Comparison of ENCODE assay signal across 8 cellular contexts in the genomic region with DNA sequence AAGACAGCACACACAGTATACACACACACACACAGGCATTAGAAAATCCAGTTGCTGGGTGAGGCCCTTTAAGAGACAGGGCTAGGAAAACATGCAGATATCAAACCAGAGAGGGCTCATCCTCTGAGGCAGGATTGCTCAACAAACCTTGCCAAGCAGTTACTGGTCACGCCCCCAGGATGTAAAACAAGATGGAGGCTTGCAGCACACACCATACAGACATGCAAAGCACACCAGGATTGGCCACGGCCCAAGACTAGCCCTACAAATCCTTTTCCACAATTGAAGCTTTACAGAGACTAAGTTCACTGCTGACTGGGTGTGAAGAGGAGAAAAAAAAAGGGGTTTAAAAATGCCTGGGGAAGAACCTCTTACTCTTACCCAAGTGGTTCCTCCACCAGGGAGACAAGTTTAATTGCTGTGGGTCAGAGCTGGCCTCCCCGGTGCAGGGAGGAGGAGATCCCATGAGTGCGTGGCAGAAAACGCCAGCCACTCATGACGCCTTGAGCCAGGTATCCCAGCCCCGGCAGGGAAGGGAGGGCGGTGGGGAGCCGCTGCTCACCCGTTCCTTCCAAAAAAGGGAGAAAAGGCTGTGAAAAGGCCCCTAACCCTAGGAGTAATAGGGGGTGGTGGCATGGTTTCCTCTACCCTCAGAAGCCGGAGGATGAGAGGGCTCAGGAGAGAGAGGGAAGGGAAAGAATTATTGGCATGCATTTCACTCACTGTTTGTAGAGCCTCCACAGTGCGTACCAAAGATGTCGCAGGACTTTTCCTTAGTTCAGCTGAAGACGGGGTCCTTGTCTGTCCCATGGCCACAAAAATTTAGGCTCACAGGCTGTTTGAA.
DNase-seq lines count a peak whose midpoint lies in the region; ATAC-seq and TF ChIP-seq lines count a peak whose summit lies in the region.

No MANE protein-coding gene starts in this region.

- no peak overlapping the region for H2BK15ac ChIP-seq in mesendoderm (replicated peaks; ENCODE audit: low read depth)

- DNase-seq in BE2C (peak; percentile 20), NCI-H146 treated with DMSO at 0.1 percent for 48 hours (lab: John Stamatoyannopoulos, UW; ENCODE audit: unreplicated experiment) (peak; percentile 46), breast epithelium (ENCODE audit: low spot score in 2 of 2) (no peak), mesendoderm (peak; percentile 60), NCI-H1105 (lab: John Stamatoyannopoulos, UW) (no peak)
- DNase-seq in activated CD4-positive, CD25-positive, alpha-beta regulatory T cell (lab: John Stamatoyannopoulos, UW) = no peak
- no peak for DNase-seq in stimulated activated CD4-positive, alpha-beta T cell treated with anti-CD3 and anti-CD28 coated beads, Interleukin-4, amount 100 ng/mL, for 1 hour

- TF ChIP-seq POLR2A in breast epithelium (IDR thresholded peaks at IDR 0.05) = no peak

- H3K36me3 ChIP-seq in BE2C (no peaks in the 10 kb centered on the region), breast epithelium (no peaks in the 10 kb centered on the region), mesendoderm (ENCODE audit: control insufficient read depth, insufficient read depth, low read length) (no peaks in the 10 kb centered on the region)

- intact Hi-C loops in breast epithelium (cut with DNase I; ENCODE audit: low total_unique reads) = loop anchor here (5.0 kb wide), 1 partner anchor 1102 kb away; no protein-coding TSS in a partner anchor

- H3K56ac ChIP-seq in mesendoderm (ENCODE audit: low read length) = no peak overlapping the region

- peak overlapping the region; percentile 55 for H3K18ac ChIP-seq in mesendoderm (ENCODE audit: low read length)

- H2BK120ac ChIP-seq in mesendoderm (ENCODE audit: low read depth, low read length) = no peak overlapping the region

- no peaks in the 10 kb centered on the region for H3K79me1 ChIP-seq in mesendoderm (ENCODE audit: low read length)

- no peak for ATAC-seq in GM21529 (IDR thresholded peaks at IDR 0.05; ENCODE audit: unreplicated experiment)

- no peak overlapping the region for H2BK5ac ChIP-seq in mesendoderm (ENCODE audit: low read length)

- H4K8ac ChIP-seq in mesendoderm (ENCODE audit: low read depth, low read length) = no peak overlapping the region

- no peak overlapping the region for H3K4me2 ChIP-seq in mesendoderm (ENCODE audit: low read length)

- no peak for TF ChIP-seq CTCF in BE2C (IDR thresholded peaks at IDR 0.05; ENCODE audit: low read depth, low read length)
- TF ChIP-seq CTCF in breast epithelium (IDR thresholded peaks at IDR 0.05) = no peak

- H3K27me3 ChIP-seq in BE2C (no peaks in the 10 kb centered on the region), breast epithelium (no peaks in the 10 kb centered on the region), mesendoderm (ENCODE audit: insufficient read depth, low read length, poor library complexity) (no peaks in the 10 kb centered on the region)

- H3K4me3 ChIP-seq in BE2C (ENCODE audit: low read depth, low read length) (no peak overlapping the region), breast epithelium (peak overlapping the region in 2 of 3 donors; percentile 16 to 35), mesendoderm (ENCODE audit: low read length) (no peak overlapping the region)

- no CpG with 5 or more reads among the region's 14 CpGs for WGBS in mesendoderm (ENCODE audit: extremely low coverage, insufficient coverage, low lambda C conversion rate)

- no peak overlapping the region for H3K23ac ChIP-seq in mesendoderm (ENCODE audit: low read length)

- H3K79me2 ChIP-seq in mesendoderm (ENCODE audit: control insufficient read depth, insufficient read depth, low read length) = no peaks in the 10 kb centered on the region

- H4K5ac ChIP-seq in mesendoderm (ENCODE audit: low read length) = no peak overlapping the region

- no peak overlapping the region for H3K4ac ChIP-seq in mesendoderm (ENCODE audit: low read depth, low read length)

- H2AK5ac ChIP-seq in mesendoderm (ENCODE audit: low read length) = no peak overlapping the region

- H3K9me3 ChIP-seq in BE2C (no peaks in the 10 kb centered on the region), breast epithelium (no peaks in the 10 kb centered on the region)

- H3K9ac ChIP-seq in mesendoderm (ENCODE audit: low read length) = no peak overlapping the region

- H3K27ac ChIP-seq in breast epithelium = no peak overlapping the region
- peak overlapping the region; percentile 8 for H3K27ac ChIP-seq in mesendoderm (ENCODE audit: low read depth, low read length)

- H3K4me1 ChIP-seq in BE2C (no peaks in the 10 kb centered on the region; the same call in 1 of the 2 replicates), breast epithelium (no peaks in the 10 kb centered on the region), mesendoderm (ENCODE audit: control insufficient read depth, low read depth, low read length) (no peaks in the 10 kb centered on the region)

Comparison
In these comparisons a context has a peak if more than half of its experiments do, and no peak if none do; other contexts are left out.
1. DNase-seq: peak in BE2C (single experiment), NCI-H146 treated with DMSO at 0.1 percent for 48 hours (single experiment) and mesendoderm (single experiment); none in breast epithelium (0 of 2), activated CD4-positive, CD25-positive, alpha-beta regulatory T cell (0 of 4), NCI-H1105 (single experiment) and stimulated activated CD4-positive, alpha-beta T cell treated with anti-CD3 and anti-CD28 coated beads, Interleukin-4, amount 100 ng/mL, for 1 hour (single experiment).
2. H3K4me3 ChIP-seq: peak in breast epithelium (2 of 3); none in BE2C (single experiment) and mesendoderm (single experiment).